ENCODE assay signal across 13 cellular contexts in the genomic region with DNA sequence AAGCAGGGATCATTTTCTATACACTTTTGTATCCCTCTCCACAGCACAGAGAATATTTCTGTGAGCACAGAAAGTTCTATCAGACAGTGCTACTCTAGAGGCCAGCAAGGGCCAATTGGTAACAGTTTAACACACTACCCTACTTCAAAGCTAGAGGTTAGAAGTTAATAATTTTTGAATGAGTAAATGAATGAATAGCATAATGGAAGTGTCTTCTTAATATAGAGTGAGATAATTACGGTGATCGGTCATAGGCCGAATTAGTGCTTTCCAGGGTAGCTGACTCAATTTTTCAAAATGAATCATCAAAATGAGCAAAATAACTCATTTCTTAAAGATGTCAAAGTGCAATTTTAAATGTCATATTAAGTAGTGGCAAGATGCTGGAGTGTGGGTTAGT.
DNase-seq lines count a peak whose midpoint lies in the region; ATAC-seq, FAIRE-seq and TF ChIP-seq lines count a peak whose summit lies in the region.
"Had no signal": no experiment of that assay in that cellular context is flagged by ENCODE, and none has a peak within 500 bp of the region (broad histone marks: within the 10 kb centered on the region; RNA-seq: fewer than 3 reads in every experiment).

No MANE protein-coding gene starts in this region.

- TF ChIP-seq CTCF in nephron (IDR thresholded peaks at IDR 0.05; ENCODE audit: unreplicated experiment in 3 of 3): no peak

- peaks cover 6% of the 10 kb centered on the region for H3K4me1 Mint-ChIP-seq in nephron
- no peaks in the 10 kb centered on the region for H3K4me1 Mint-ChIP-seq in activated naive CD4-positive, alpha-beta T cell treated with anti-CD3 and anti-CD28 coated beads for 36 hours (ENCODE audit: low read depth)

- CTCF ChIA-PET in HEK293T (lab: Yijun Ruan, JAX): interaction anchor here (0.5 kb wide), 1 partner anchor 48 kb away, joined by 3 read pairs; no protein-coding TSS in a partner anchor
- CTCF ChIA-PET in activated naive CD4-positive, alpha-beta T cell treated with anti-CD3 and anti-CD28 coated beads for 36 hours (lab: Charles Lee): no interaction called here

- FAIRE-seq in frontal cortex (lab: Jason Lieb, UNC): no peak
- FAIRE-seq: K562 had no signal

- H3K27ac Mint-ChIP-seq in nephron: peak overlapping the region; percentile 71 to 92 (median 92)
- no peak overlapping the region for H3K27ac Mint-ChIP-seq in activated naive CD4-positive, alpha-beta T cell treated with anti-CD3 and anti-CD28 coated beads for 36 hours
- H3K27ac Mint-ChIP-seq: activated naive CD4-positive, alpha-beta T cell treated with anti-CD3 and anti-CD28 coated beads, Interleukin-2, amount 50 U/mL, for 72 hours had no signal

- ATAC-seq in GM19324 (IDR thresholded peaks at IDR 0.05; ENCODE audit: low FRiP score, unreplicated experiment) (peak; percentile 66), HG02588 (IDR thresholded peaks at IDR 0.05; ENCODE audit: unreplicated experiment) (peak; percentile 74), HG03159 (IDR thresholded peaks at IDR 0.05; ENCODE audit: unreplicated experiment) (peak; percentile 89)
- ATAC-seq: activated naive CD4-positive, alpha-beta T cell treated with anti-CD3 and anti-CD28 coated beads, Interleukin-2, amount 50 U/mL, for 72 hours; K562 had no signal

- H3K27me3 Mint-ChIP-seq in nephron (ENCODE audit: low read depth): peaks cover 6% of the 10 kb centered on the region
- H3K27me3 Mint-ChIP-seq in activated naive CD4-positive, alpha-beta T cell treated with anti-CD3 and anti-CD28 coated beads for 36 hours (ENCODE audit: low read depth): no peaks in the 10 kb centered on the region

- DNase-seq in T-helper 2 cell (no peak), HEK293T (ENCODE audit: extremely low spot score) (no peak), frontal cortex (ENCODE audit: low spot score in 2 of 2) (no peak)
- no peak for DNase-seq in activated naive CD4-positive, alpha-beta T cell treated with anti-CD3 and anti-CD28 coated beads for 36 hours
- DNase-seq: H7, NCI-H2029 treated with DMSO at 0.1 percent for 48 hours, T1000 had no signal

- H3K4me3 Mint-ChIP-seq in nephron: peak overlapping the region in 1 of 3 experiments; percentile 3
- H3K4me3 Mint-ChIP-seq in activated naive CD4-positive, alpha-beta T cell treated with anti-CD3 and anti-CD28 coated beads for 36 hours: no peak overlapping the region

- H3K9me3 Mint-ChIP-seq in nephron: no peaks in the 10 kb centered on the region
- no peaks in the 10 kb centered on the region for H3K9me3 Mint-ChIP-seq in activated naive CD4-positive, alpha-beta T cell treated with anti-CD3 and anti-CD28 coated beads for 36 hours

- H3K36me3 Mint-ChIP-seq in nephron (ENCODE audit: low read depth): no peaks in the 10 kb centered on the region
- no peaks in the 10 kb centered on the region for H3K36me3 Mint-ChIP-seq in activated naive CD4-positive, alpha-beta T cell treated with anti-CD3 and anti-CD28 coated beads for 36 hours (ENCODE audit: low read depth)
- H3K36me3 Mint-ChIP-seq: activated naive CD4-positive, alpha-beta T cell treated with anti-CD3 and anti-CD28 coated beads, Interleukin-2, amount 50 U/mL, for 72 hours had no signal

- POLR2A ChIA-PET in HEK293T (lab: Yijun Ruan, JAX): no interaction called here

- intact Hi-C loops in activated naive CD4-positive, alpha-beta T cell treated with anti-CD3 and anti-CD28 coated beads for 36 hours (cut with micrococcal nuclease): no loop called here

TF ChIP-seq in HEK293T, 16 proteins besides CTCF, POLR2A, EP300 and RAD21:
- TF ChIP-seq L3MBTL2 (conservative IDR thresholded peaks at IDR 0.05) (no peak), ARNT (IDR thresholded peaks at IDR 0.05) (no peak), CTBP1 (IDR thresholded peaks at IDR 0.05; ENCODE audit: borderline replicate concordance) (no peak), FOXK2 (IDR thresholded peaks at IDR 0.05) (no peak), TARDBP (IDR thresholded peaks at IDR 0.05) (no peak), SUZ12 (IDR thresholded peaks at IDR 0.05) (no peak), FOXA1 (IDR thresholded peaks at IDR 0.05) (no peak), FOXM1 (IDR thresholded peaks at IDR 0.05; ENCODE audit: borderline replicate concordance) (no peak), ELF4 (IDR thresholded peaks at IDR 0.05) (no peak), SP1 (IDR thresholded peaks at IDR 0.05) (no peak), ZNF384 (IDR thresholded peaks at IDR 0.05) (no peak), NFRKB (IDR thresholded peaks at IDR 0.05) (no peak), HDGF (IDR thresholded peaks at IDR 0.05; ENCODE audit: borderline replicate concordance) (no peak), LEF1 (IDR thresholded peaks at IDR 0.05; ENCODE audit: borderline replicate concordance) (no peak), BHLHE40 (IDR thresholded peaks at IDR 0.05; ENCODE audit: borderline replicate concordance) (no peak)
- TF ChIP-seq, protein P1, sequence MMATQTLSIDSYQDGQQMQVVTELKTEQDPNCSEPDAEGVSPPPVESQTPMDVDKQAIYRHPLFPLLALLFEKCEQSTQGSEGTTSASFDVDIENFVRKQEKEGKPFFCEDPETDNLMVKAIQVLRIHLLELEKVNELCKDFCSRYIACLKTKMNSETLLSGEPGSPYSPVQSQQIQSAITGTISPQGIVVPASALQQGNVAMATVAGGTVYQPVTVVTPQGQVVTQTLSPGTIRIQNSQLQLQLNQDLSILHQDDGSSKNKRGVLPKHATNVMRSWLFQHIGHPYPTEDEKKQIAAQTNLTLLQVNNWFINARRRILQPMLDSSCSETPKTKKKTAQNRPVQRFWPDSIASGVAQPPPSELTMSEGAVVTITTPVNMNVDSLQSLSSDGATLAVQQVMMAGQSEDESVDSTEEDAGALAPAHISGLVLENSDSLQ (IDR thresholded peaks at IDR 0.05): no peak
TF ChIP-seq in HEK293T: peak in this region for 0.
